In the genomic region with DNA sequence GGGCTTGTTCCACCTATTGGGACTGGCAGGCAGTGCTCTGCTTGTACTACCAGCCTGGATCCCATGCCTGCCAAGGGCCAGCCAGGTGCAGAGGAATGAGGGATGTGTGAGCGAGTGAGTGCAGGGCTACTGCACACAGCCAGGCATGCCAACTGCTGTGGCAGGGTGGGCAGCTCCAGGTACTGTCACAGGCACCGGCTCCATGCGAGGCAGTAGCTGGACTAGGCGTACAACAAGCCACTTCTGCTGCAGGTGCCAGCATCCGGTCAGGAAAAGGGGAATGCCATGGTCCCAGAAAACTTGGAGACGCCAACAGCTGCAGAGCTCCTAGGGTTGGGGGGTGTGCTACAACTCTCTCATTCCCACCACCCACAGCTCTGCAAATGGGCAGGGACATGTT, we compare ENCODE assay signal across 24 cellular contexts.
"Had no signal": no experiment of that assay in that cellular context is flagged by ENCODE, and none has a peak within 500 bp of the region (broad histone marks: within the 10 kb centered on the region; RNA-seq: fewer than 3 reads in every experiment).

No MANE protein-coding gene starts in this region.

- H3K36me3 Mint-ChIP-seq: mesothelial cell of epicardium had no signal

- H3K4me3 ChIP-seq: dorsolateral prefrontal cortex, esophagus muscularis mucosa, gastrocnemius medialis, heart right ventricle, ovary, stomach, thoracic aorta, transverse colon had no signal

- ATAC-seq: gastrocnemius medialis, heart right ventricle, left lobe of liver, natural killer cell, right cardiac atrium had no signal

- H3K36me3 ChIP-seq: esophagus muscularis mucosa, gastrocnemius medialis, heart right ventricle, ovary, stomach, thoracic aorta, transverse colon had no signal

- H3K9me3 ChIP-seq: gastrocnemius medialis, ovary, thoracic aorta, transverse colon had no signal

- H3K4me1 ChIP-seq: esophagus muscularis mucosa, gastrocnemius medialis, heart right ventricle, stomach, transverse colon had no signal

- H3K27ac ChIP-seq: dorsolateral prefrontal cortex, epithelial cell of prostate, esophagus muscularis mucosa, gastrocnemius medialis, heart right ventricle, ovary, stomach, thoracic aorta, transverse colon had no signal

- H3K27me3 ChIP-seq: dorsolateral prefrontal cortex, esophagus muscularis mucosa, gastrocnemius medialis, heart right ventricle, ovary, stomach, transverse colon had no signal

- H3K9me3 Mint-ChIP-seq: neural crest cell had no signal

- H3K4me1 Mint-ChIP-seq: mesothelial cell of epicardium, natural killer cell, neural crest cell had no signal

- H3K4me3 Mint-ChIP-seq: mesothelial cell of epicardium, natural killer cell, neural crest cell had no signal

- DNase-seq: cortex of kidney; dorsolateral prefrontal cortex; effector memory CD4-positive, alpha-beta T cell; gastrocnemius medialis; heart right ventricle; hypothalamus; islet precursor cell; natural killer cell; nucleus accumbens; ovary; small intestine; stimulated activated CD4-positive, alpha-beta T cell treated with anti-CD3 and anti-CD28 coated beads, Interleukin-12 subunit alpha, Interleukin-12 subunit beta, amount 100 ng/mL, for 4 hours; stimulated activated CD4-positive, alpha-beta T cell treated with anti-CD3 and anti-CD28 coated beads, Interleukin-2, amount 100 ng/mL, for 48 hours; stomach; substantia nigra; transverse colon had no signal

- H3K27ac Mint-ChIP-seq: mesothelial cell of epicardium, natural killer cell had no signal

- FAIRE-seq: endometrium, small intestine had no signal
